33 cellular contexts compared by ENCODE assay signal in the genomic region with DNA sequence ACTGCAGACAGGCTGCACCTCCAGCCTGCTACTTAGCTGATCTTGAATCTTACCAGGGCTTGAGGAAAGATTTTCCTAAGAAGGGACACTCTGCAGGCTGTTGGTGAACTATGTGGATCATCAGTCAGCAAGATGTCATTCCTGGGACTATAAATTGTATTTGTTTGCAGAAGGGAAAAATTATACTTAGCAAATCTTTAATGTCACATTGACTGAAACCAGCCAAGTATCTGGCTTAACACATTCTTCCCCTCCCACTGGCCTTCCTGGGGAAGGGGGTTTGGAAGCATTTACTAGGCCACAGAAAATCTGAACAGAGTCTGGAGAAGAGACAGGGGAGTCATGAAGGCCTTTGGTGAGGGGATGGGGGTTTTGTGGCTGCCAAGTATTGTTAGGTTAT.
A peak's percentile ranks its signal among the peaks of the same experiment; 100 is the strongest.
DNase-seq lines count a peak whose midpoint lies in the region; ATAC-seq, FAIRE-seq and TF ChIP-seq lines count a peak whose summit lies in the region.
"Had no signal": no experiment of that assay in that cellular context is flagged by ENCODE, and none has a peak within 500 bp of the region (broad histone marks: within the 10 kb centered on the region; RNA-seq: fewer than 3 reads in every experiment).

No MANE protein-coding gene starts in this region.

- H3K79me2 ChIP-seq in PC-3 (ENCODE audit: low read length), result no peaks in the 10 kb centered on the region

- H3K27ac Mint-ChIP-seq in chondrocyte (ENCODE audit: unreplicated experiment) (peak overlapping the region; percentile 70), mesothelial cell of epicardium (peak overlapping the region; percentile 64)
- no peak overlapping the region for H3K27ac Mint-ChIP-seq in activated naive CD4-positive, alpha-beta T cell treated with anti-CD3 and anti-CD28 coated beads for 36 hours
- H3K27ac Mint-ChIP-seq: activated CD4-positive, alpha-beta memory T cell treated with anti-CD3 and anti-CD28 coated beads for 36 hours; CD4-positive, CD25-positive, alpha-beta regulatory T cell; naive B cell; T-helper 2 cell treated with Interferon-gamma antibody and Interleukin-4, amounts not matched to agents 5 μg/mL and 100 μg/mL, for 36 hours had no signal

- no peaks in the 10 kb centered on the region for H3K36me3 Mint-ChIP-seq in chondrocyte (ENCODE audit: low read depth)
- H3K36me3 Mint-ChIP-seq in mesothelial cell of epicardium, result no peaks in the 10 kb centered on the region
- no peaks in the 10 kb centered on the region for H3K36me3 Mint-ChIP-seq in activated naive CD4-positive, alpha-beta T cell treated with anti-CD3 and anti-CD28 coated beads for 36 hours (ENCODE audit: low read depth)
- H3K36me3 Mint-ChIP-seq: activated CD4-positive, alpha-beta memory T cell treated with anti-CD3 and anti-CD28 coated beads for 36 hours; CD4-positive, CD25-positive, alpha-beta regulatory T cell; naive B cell had no signal

- H2AFZ ChIP-seq in PC-3 (ENCODE audit: low read length), result no peak overlapping the region

- H3K4me3 Mint-ChIP-seq in chondrocyte (ENCODE audit: unreplicated experiment) (no peak overlapping the region), mesothelial cell of epicardium (no peak overlapping the region)
- no peak overlapping the region for H3K4me3 Mint-ChIP-seq in activated naive CD4-positive, alpha-beta T cell treated with anti-CD3 and anti-CD28 coated beads for 36 hours
- H3K4me3 Mint-ChIP-seq: activated CD4-positive, alpha-beta memory T cell treated with anti-CD3 and anti-CD28 coated beads for 36 hours; CD4-positive, CD25-positive, alpha-beta regulatory T cell; naive B cell; T-helper 2 cell treated with Interferon-gamma antibody and Interleukin-4, amounts not matched to agents 5 μg/mL and 100 μg/mL, for 36 hours had no signal

- BruUV-seq in PC-3 (replicated peaks; lab: Mats Ljungman, UMichigan), result no TSS peak

- peak; percentile 50 for ATAC-seq in PC-3

- H3K27me3 ChIP-seq in PC-3 (ENCODE audit: low read length), result no peaks in the 10 kb centered on the region
- no peaks in the 10 kb centered on the region for H3K27me3 ChIP-seq in H7 (ENCODE audit: control insufficient read depth, insufficient read depth, low read length)
- H3K27me3 ChIP-seq: brain microvascular endothelial cell, tibial nerve had no signal

- H3K9me3 Mint-ChIP-seq in chondrocyte (ENCODE audit: low read depth), result peaks cover 15% of the 10 kb centered on the region
- peaks cover 41% of the 10 kb centered on the region for H3K9me3 Mint-ChIP-seq in mesothelial cell of epicardium
- no peaks in the 10 kb centered on the region for H3K9me3 Mint-ChIP-seq in activated naive CD4-positive, alpha-beta T cell treated with anti-CD3 and anti-CD28 coated beads for 36 hours
- H3K9me3 Mint-ChIP-seq: activated CD4-positive, alpha-beta memory T cell treated with anti-CD3 and anti-CD28 coated beads for 36 hours; T-helper 2 cell treated with Interferon-gamma antibody and Interleukin-4, amounts not matched to agents 5 μg/mL and 100 μg/mL, for 36 hours had no signal

- H3K4me3 ChIP-seq in PC-3 (ENCODE audit: low read length) (no peak overlapping the region), H7 (ENCODE audit: insufficient read depth, low read depth, low read length) (no peak overlapping the region)
- H3K4me3 ChIP-seq: dorsolateral prefrontal cortex, left ventricle myocardium inferior, psoas muscle, tibial nerve had no signal

- intact Hi-C loops in PC-3 (cut with micrococcal nuclease), result no loop called here
- intact Hi-C loops in activated naive CD4-positive, alpha-beta T cell treated with anti-CD3 and anti-CD28 coated beads for 36 hours (cut with micrococcal nuclease), result no loop called here

- no peaks in the 10 kb centered on the region for H3K9me3 ChIP-seq in PC-3 (ENCODE audit: low read length)
- H3K9me3 ChIP-seq: left ventricle myocardium inferior, psoas muscle, tibial nerve had no signal

- H3K9ac ChIP-seq in PC-3 (ENCODE audit: low read length), result no peak overlapping the region

- no peaks in the 10 kb centered on the region for H3F3A ChIP-seq in PC-3 (ENCODE audit: low read length, unreplicated experiment)

- no peak for FAIRE-seq in RCC 7860 (lab: Jason Lieb, UNC)
- FAIRE-seq: D721Med, GM18507, H54, keratinocyte had no signal

- CTCF ChIA-PET in PC-3 (lab: Charles Lee), result no interaction called here
- CTCF ChIA-PET in activated naive CD4-positive, alpha-beta T cell treated with anti-CD3 and anti-CD28 coated beads for 36 hours (lab: Charles Lee), result no interaction called here

- POLR2A ChIA-PET in PC-3 (lab: Charles Lee; ENCODE audit: unreplicated experiment), result no interaction called here

- no peak overlapping the region for H3K4me2 ChIP-seq in PC-3 (ENCODE audit: low read length)

- no peaks in the 10 kb centered on the region for H3K9me2 ChIP-seq in PC-3 (replicated peaks; ENCODE audit: low read length)

- H3K36me3 ChIP-seq in PC-3 (ENCODE audit: low read depth, low read length) (no peaks in the 10 kb centered on the region), H7 (replicated peaks; ENCODE audit: control insufficient read depth, insufficient read depth, low read length) (no peaks in the 10 kb centered on the region)
- H3K36me3 ChIP-seq: brain microvascular endothelial cell, left ventricle myocardium inferior, tibial nerve had no signal

- H3K4me1 Mint-ChIP-seq in chondrocyte (ENCODE audit: low read depth) (peaks cover 24% of the 10 kb centered on the region), mesothelial cell of epicardium (peaks cover 5% of the 10 kb centered on the region)
- no peaks in the 10 kb centered on the region for H3K4me1 Mint-ChIP-seq in activated naive CD4-positive, alpha-beta T cell treated with anti-CD3 and anti-CD28 coated beads for 36 hours (ENCODE audit: low read depth)
- H3K4me1 Mint-ChIP-seq: CD4-positive, CD25-positive, alpha-beta regulatory T cell; naive B cell had no signal

- DNase-seq in A172 (ENCODE audit: low spot score) (peak; percentile 62), PC-3 (no peak), chondrocyte (ENCODE audit: low spot score) (no peak), mesothelial cell of epicardium (ENCODE audit: low spot score in 2 of 2, unreplicated experiment in 2 of 2) (no peak), H7 (no peak), Kasumi-1 (lab: John Stamatoyannopoulos, UW) (no peak), RCC 7860 (ENCODE audit: low spot score) (no peak)
- DNase-seq in activated naive CD4-positive, alpha-beta T cell treated with anti-CD3 and anti-CD28 coated beads for 36 hours, result no peak
- DNase-seq: activated CD4-positive, alpha-beta memory T cell treated with anti-CD3 and anti-CD28 coated beads for 36 hours; activated CD4-positive, CD25-positive, alpha-beta regulatory T cell treated with anti-CD3 and anti-CD28 coated beads, Interleukin-2, amount 50 U/mL, for 72 hours; activated naive CD4-positive, alpha-beta T cell; AML-193; brain microvascular endothelial cell; CD4-positive, CD25-positive, alpha-beta regulatory T cell; dorsolateral prefrontal cortex; glutamatergic neuron; left ventricle myocardium inferior; naive B cell; NCI-H1105 treated with DMSO at 0.1 percent for 48 hours; NCI-H2029; NCI-H526; occipital lobe; Right ventricle myocardium superior; stimulated activated CD4-positive, alpha-beta T cell treated with anti-CD3 and anti-CD28 coated beads, Interleukin-15, amount 100 ng/mL, for 24 hours; stimulated activated CD4-positive, alpha-beta T cell treated with anti-CD3 and anti-CD28 coated beads, Interleukin-4, amount 100 ng/mL, for 4 hours had no signal

- no peaks in the 10 kb centered on the region; the same call in 1 of the 2 replicates for H3K4me1 ChIP-seq in PC-3 (ENCODE audit: insufficient read depth, low read length)
- H3K4me1 ChIP-seq: left ventricle myocardium inferior, tibial nerve had no signal

- H3K27me3 Mint-ChIP-seq in chondrocyte (ENCODE audit: low read depth) (no peaks in the 10 kb centered on the region), mesothelial cell of epicardium (ENCODE audit: low read depth) (no peaks in the 10 kb centered on the region)
- no peaks in the 10 kb centered on the region for H3K27me3 Mint-ChIP-seq in activated naive CD4-positive, alpha-beta T cell treated with anti-CD3 and anti-CD28 coated beads for 36 hours (ENCODE audit: low read depth)
- H3K27me3 Mint-ChIP-seq: activated CD4-positive, alpha-beta memory T cell treated with anti-CD3 and anti-CD28 coated beads for 36 hours; naive B cell had no signal

- H3K27ac ChIP-seq in PC-3 (ENCODE audit: low read length), result no peak overlapping the region
- H3K27ac ChIP-seq: 22Rv1, brain microvascular endothelial cell, dorsolateral prefrontal cortex, left ventricle myocardium inferior, psoas muscle, tibial nerve had no signal

- no peaks in the 10 kb centered on the region for H4K20me1 ChIP-seq in PC-3 (ENCODE audit: low read length)

- TF ChIP-seq CTCF in PC-3 (conservative IDR thresholded peaks at IDR 0.05; ENCODE audit: low read depth, low read length) (no peak), chondrocyte (IDR thresholded peaks at IDR 0.05) (no peak), mesothelial cell of epicardium (IDR thresholded peaks at IDR 0.05; ENCODE audit: unreplicated experiment) (no peak)
